Comparison of ENCODE assay signal across 1 cellular context in genomic region chr6:157873735-157874344, GRCh38.
TF ChIP-seq lines count a peak whose summit lies in the region.

No MANE protein-coding gene starts in this region.

TF ChIP-seq in HepG2, 621 proteins besides CTCF, POLR2A, EP300 and RAD21 (continued from another document):
- TF ChIP-seq NFAT5 (CRISPR knock-in tag; IDR thresholded peaks at IDR 0.05) (no peak), SALL1 (CRISPR knock-in tag; IDR thresholded peaks at IDR 0.05) (peak; percentile 54; the same call in 1 of the 2 replicates), DZIP1 (CRISPR knock-in tag; IDR thresholded peaks at IDR 0.05) (no peak), STAT6 (CRISPR knock-in tag; IDR thresholded peaks at IDR 0.05; ENCODE audit: borderline replicate concordance) (no peak), ZNF138 (CRISPR knock-in tag; IDR thresholded peaks at IDR 0.05; ENCODE audit: low read depth) (no peak), PAX8 (CRISPR knock-in tag; IDR thresholded peaks at IDR 0.05; ENCODE audit: borderline replicate concordance) (no peak), MTA1 (CRISPR knock-in tag; IDR thresholded peaks at IDR 0.05; ENCODE audit: borderline replicate concordance) (no peak), KDM4B (CRISPR knock-in tag; IDR thresholded peaks at IDR 0.05) (no peak), DNMT3B (CRISPR knock-in tag; conservative IDR thresholded peaks at IDR 0.05) (no peak)
